11 cellular contexts compared by ENCODE assay signal in genomic region chr5:59020611-59021285, GRCh38.
DNase-seq lines count a peak whose midpoint lies in the region; ATAC-seq and TF ChIP-seq lines count a peak whose summit lies in the region.
"Had no signal": no experiment of that assay in that cellular context is flagged by ENCODE, and none has a peak within 500 bp of the region (broad histone marks: within the 10 kb centered on the region; RNA-seq: fewer than 3 reads in every experiment).

No MANE protein-coding gene starts in this region.

- H3K27me3 Mint-ChIP-seq in activated CD4-positive, alpha-beta T cell treated with anti-CD3 and anti-CD28 coated beads, Interleukin-2, amount 10 ng/mL, durations not matched to agents 7 days and 5 days = no peaks in the 10 kb centered on the region
- no peaks in the 10 kb centered on the region for H3K27me3 Mint-ChIP-seq in activated CD4-positive, alpha-beta memory T cell treated with anti-CD3 and anti-CD28 coated beads for 36 hours

- POLR2A ChIA-PET in activated CD4-positive, alpha-beta T cell treated with anti-CD3 and anti-CD28 coated beads, Interleukin-2, amount 10 ng/mL, durations not matched to agents 7 days and 5 days (lab: Charles Lee) = interaction anchor here (0.7 kb wide), 1 partner anchor 151 kb away, joined by 3 read pairs; no protein-coding TSS in a partner anchor
- POLR2A ChIA-PET in activated CD4-positive, alpha-beta memory T cell treated with anti-CD3 and anti-CD28 coated beads for 36 hours (lab: Charles Lee) = interaction anchor here (0.6 to 2.2 kb wide), 5 partner anchors 12 to 129 kb away, joined by 3 to 8 read pairs (median 4); no protein-coding TSS in a partner anchor

- peak; percentile 14 to 35 for DNase-seq in activated CD4-positive, alpha-beta T cell treated with anti-CD3 and anti-CD28 coated beads for 4 hours
- DNase-seq in activated CD4-positive, alpha-beta T cell treated with anti-CD3 and anti-CD28 coated beads, Interleukin-2, amount 10 ng/mL, durations not matched to agents 7 days and 5 days = no peak
- DNase-seq in activated CD4-positive, alpha-beta memory T cell treated with anti-CD3 and anti-CD28 coated beads for 36 hours = peak; percentile 67
- peak; percentile 48 for DNase-seq in iPS-NIHi7 (ENCODE audit: extremely low spot score)
- DNase-seq in stimulated activated effector memory CD8-positive, alpha-beta T cell treated with anti-CD3 and anti-CD28 coated beads, Interleukin-12 subunit alpha, Interleukin-12 subunit beta, amount 100 ng/mL, for 72 hours (ENCODE audit: low spot score in 2 of 2) = no peak
- no peak for DNase-seq in GDM1 (lab: John Stamatoyannopoulos, UW)
- no peak for DNase-seq in WERI-Rb-1
- DNase-seq in DMS 273 (lab: John Stamatoyannopoulos, UW; ENCODE audit: unreplicated experiment) = no peak
- DNase-seq: ACHN, midbrain had no signal

- H3K9me3 Mint-ChIP-seq in activated CD4-positive, alpha-beta T cell treated with anti-CD3 and anti-CD28 coated beads, Interleukin-2, amount 10 ng/mL, durations not matched to agents 7 days and 5 days = peaks cover 18% of the 10 kb centered on the region
- peaks cover 3% of the 10 kb centered on the region for H3K9me3 Mint-ChIP-seq in activated CD4-positive, alpha-beta memory T cell treated with anti-CD3 and anti-CD28 coated beads for 36 hours
- no peaks in the 10 kb centered on the region for H3K9me3 Mint-ChIP-seq in stimulated activated effector memory CD8-positive, alpha-beta T cell treated with anti-CD3 and anti-CD28 coated beads, Interleukin-12 subunit alpha, Interleukin-12 subunit beta, amount 100 ng/mL, for 72 hours

- intact Hi-C loops in activated CD4-positive, alpha-beta memory T cell treated with anti-CD3 and anti-CD28 coated beads for 36 hours (cut with micrococcal nuclease) = loop anchor here (1.0 to 2.0 kb wide), 9 partner anchors 14 to 218 kb away; no protein-coding TSS in a partner anchor

- no peak overlapping the region for H3K27ac ChIP-seq in WERI-Rb-1
- H3K27ac ChIP-seq: SJCRH30 had no signal

- no peak overlapping the region for H3K4me3 Mint-ChIP-seq in activated CD4-positive, alpha-beta T cell treated with anti-CD3 and anti-CD28 coated beads, Interleukin-2, amount 10 ng/mL, durations not matched to agents 7 days and 5 days
- H3K4me3 Mint-ChIP-seq in activated CD4-positive, alpha-beta memory T cell treated with anti-CD3 and anti-CD28 coated beads for 36 hours = peak overlapping the region; percentile 17
- H3K4me3 Mint-ChIP-seq in stimulated activated effector memory CD8-positive, alpha-beta T cell treated with anti-CD3 and anti-CD28 coated beads, Interleukin-12 subunit alpha, Interleukin-12 subunit beta, amount 100 ng/mL, for 72 hours = peak overlapping the region; percentile 33

- H3K36me3 Mint-ChIP-seq in activated CD4-positive, alpha-beta T cell treated with anti-CD3 and anti-CD28 coated beads, Interleukin-2, amount 10 ng/mL, durations not matched to agents 7 days and 5 days (ENCODE audit: low read depth) = peaks cover 82% of the 10 kb centered on the region
- peaks cover 51% of the 10 kb centered on the region for H3K36me3 Mint-ChIP-seq in activated CD4-positive, alpha-beta memory T cell treated with anti-CD3 and anti-CD28 coated beads for 36 hours
- H3K36me3 Mint-ChIP-seq in stimulated activated effector memory CD8-positive, alpha-beta T cell treated with anti-CD3 and anti-CD28 coated beads, Interleukin-12 subunit alpha, Interleukin-12 subunit beta, amount 100 ng/mL, for 72 hours = peaks cover 100% of the 10 kb centered on the region

- no peaks in the 10 kb centered on the region for H3K36me3 ChIP-seq in WERI-Rb-1

- H3K4me3 ChIP-seq in WERI-Rb-1 (ENCODE audit: low read depth, low read length) = no peak overlapping the region
- H3K4me3 ChIP-seq: SJCRH30 had no signal

- peaks cover 48% of the 10 kb centered on the region for H3K4me1 Mint-ChIP-seq in activated CD4-positive, alpha-beta T cell treated with anti-CD3 and anti-CD28 coated beads, Interleukin-2, amount 10 ng/mL, durations not matched to agents 7 days and 5 days
- H3K4me1 Mint-ChIP-seq in activated CD4-positive, alpha-beta memory T cell treated with anti-CD3 and anti-CD28 coated beads for 36 hours (ENCODE audit: low read depth) = peaks cover 50% of the 10 kb centered on the region
- H3K4me1 Mint-ChIP-seq in stimulated activated effector memory CD8-positive, alpha-beta T cell treated with anti-CD3 and anti-CD28 coated beads, Interleukin-12 subunit alpha, Interleukin-12 subunit beta, amount 100 ng/mL, for 72 hours = peaks cover 55% of the 10 kb centered on the region

- CTCF ChIA-PET in activated CD4-positive, alpha-beta T cell treated with anti-CD3 and anti-CD28 coated beads, Interleukin-2, amount 10 ng/mL, durations not matched to agents 7 days and 5 days (lab: Charles Lee) = interaction anchor here (1.2 to 1.4 kb wide), 2 partner anchors 14 to 154 kb away, joined by 3 read pairs; no protein-coding TSS in a partner anchor
- CTCF ChIA-PET in activated CD4-positive, alpha-beta memory T cell treated with anti-CD3 and anti-CD28 coated beads for 36 hours (lab: Charles Lee) = interaction anchor here (0.7 to 2.4 kb wide), 10 partner anchors 11 to 168 kb away, joined by 3 to 8 read pairs (median 4); no protein-coding TSS in a partner anchor

- no peak overlapping the region for H3K27ac Mint-ChIP-seq in activated CD4-positive, alpha-beta T cell treated with anti-CD3 and anti-CD28 coated beads, Interleukin-2, amount 10 ng/mL, durations not matched to agents 7 days and 5 days
- H3K27ac Mint-ChIP-seq in activated CD4-positive, alpha-beta memory T cell treated with anti-CD3 and anti-CD28 coated beads for 36 hours = peak overlapping the region; percentile 87
- H3K27ac Mint-ChIP-seq in stimulated activated effector memory CD8-positive, alpha-beta T cell treated with anti-CD3 and anti-CD28 coated beads, Interleukin-12 subunit alpha, Interleukin-12 subunit beta, amount 100 ng/mL, for 72 hours = peak overlapping the region; percentile 62

- ATAC-seq in stimulated activated effector memory CD8-positive, alpha-beta T cell treated with anti-CD3 and anti-CD28 coated beads, Interleukin-12 subunit alpha, Interleukin-12 subunit beta, amount 100 ng/mL, for 72 hours = peak; percentile 94

- peaks cover 1% of the 10 kb centered on the region for H3K9me3 ChIP-seq in WERI-Rb-1 (ENCODE audit: severe bottlenecking)
- H3K9me3 ChIP-seq: SJCRH30 had no signal

- no peaks in the 10 kb centered on the region for H3K27me3 ChIP-seq in WERI-Rb-1 (ENCODE audit: insufficient read depth, low read depth, severe bottlenecking)
- H3K27me3 ChIP-seq: SJCRH30 had no signal

- no peak for TF ChIP-seq CTCF in WERI-Rb-1 (IDR thresholded peaks at IDR 0.05; ENCODE audit: low read depth, low read length)

Comparison
In these comparisons a context has a peak if more than half of its experiments do, and no peak if none do; other contexts are left out.
1. DNase-seq: peak in activated CD4-positive, alpha-beta T cell treated with anti-CD3 and anti-CD28 coated beads for 4 hours (2 of 2), activated CD4-positive, alpha-beta memory T cell treated with anti-CD3 and anti-CD28 coated beads for 36 hours (single experiment) and iPS-NIHi7 (single experiment); none in activated CD4-positive, alpha-beta T cell treated with anti-CD3 and anti-CD28 coated beads, Interleukin-2, amount 10 ng/mL, durations not matched to agents 7 days and 5 days (single experiment), stimulated activated effector memory CD8-positive, alpha-beta T cell treated with anti-CD3 and anti-CD28 coated beads, Interleukin-12 subunit alpha, Interleukin-12 subunit beta, amount 100 ng/mL, for 72 hours (0 of 2), GDM1 (single experiment), WERI-Rb-1 (single experiment) and DMS 273 (single experiment).